ENCODE assay signal across 8 cellular contexts in the genomic region with DNA sequence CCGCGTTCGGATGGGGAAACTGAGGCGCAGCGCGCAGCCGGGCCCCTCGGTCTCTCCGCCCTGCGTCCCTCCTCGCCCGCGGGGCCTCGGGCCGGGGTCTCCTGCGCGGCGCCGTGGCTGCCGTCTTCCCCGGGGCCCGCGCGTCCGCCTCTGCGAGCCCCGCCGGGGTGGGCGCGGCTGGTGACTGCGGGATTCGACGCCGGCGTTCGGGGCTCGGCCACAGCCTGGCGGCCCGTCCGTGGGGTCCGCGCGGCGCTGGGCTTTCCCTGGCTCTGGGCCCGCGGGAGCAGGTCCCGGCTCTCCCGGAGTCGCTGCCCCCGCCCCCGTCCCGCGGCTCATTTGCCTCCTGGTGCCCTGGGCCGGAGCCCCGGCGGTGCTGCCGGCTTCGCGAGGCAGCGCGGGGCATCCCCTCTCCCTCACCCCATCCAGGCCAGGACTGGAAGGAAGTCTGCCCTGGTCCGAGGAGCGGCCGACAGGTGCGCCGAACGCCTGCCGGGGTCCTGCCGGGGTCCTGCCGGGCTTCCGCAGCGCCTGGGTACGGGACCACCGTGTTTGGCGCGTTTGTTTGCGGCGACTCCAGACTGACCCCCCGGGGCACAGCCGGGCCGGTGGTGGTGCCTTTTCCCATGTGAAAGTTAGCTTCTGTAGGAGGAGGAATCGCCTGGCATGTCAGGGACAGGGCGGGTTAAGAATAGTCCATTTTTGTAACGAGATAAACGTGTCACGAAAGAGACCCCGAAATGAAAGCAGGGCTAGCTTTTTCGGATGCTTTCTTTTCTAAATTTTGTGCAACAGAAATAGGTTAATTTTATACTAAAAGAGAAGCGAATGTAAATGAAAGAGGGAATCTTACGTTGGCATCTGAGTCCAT. TPM values are rescaled to one million over a fixed set of nuclear protein-coding genes. Genes with fewer than 3 reads are reported as not detected.
DNase-seq lines count a peak whose midpoint lies in the region; ATAC-seq, FAIRE-seq and TF ChIP-seq lines count a peak whose summit lies in the region.

No MANE protein-coding gene starts in this region.

- H2AFZ ChIP-seq in keratinocyte (ENCODE audit: control insufficient read depth, low read length) = peak overlapping the region; percentile 56

- peak overlapping the region; percentile 89 for H3K4me2 ChIP-seq in keratinocyte (ENCODE audit: control insufficient read depth, extremely low read depth, insufficient read depth, low read depth, low read length)

- dilution Hi-C loops in keratinocyte (cut with MboI; ENCODE audit: extremely low pct_ligation_motif_present, low sequenced_read_pairs) = no loop called here

- H3K9ac ChIP-seq in ES-I3 (ENCODE audit: low read depth, low read length) = peak overlapping the region; percentile 98
- H3K9ac ChIP-seq in keratinocyte (ENCODE audit: control insufficient read depth, extremely low read depth, insufficient read depth, low read length) = peak overlapping the region; percentile 76
- H3K9ac ChIP-seq in stomach smooth muscle (ENCODE audit: low read length in 2 of 2) = peak overlapping the region; percentile 71 to 86

- H3K27me3 ChIP-seq in ascending aorta (no peaks in the 10 kb centered on the region), keratinocyte (ENCODE audit: control insufficient read depth, extremely low read depth, insufficient read depth, low read length) (peaks cover 8% of the 10 kb centered on the region), stomach smooth muscle (ENCODE audit: control insufficient read depth in 1 of 2, insufficient read depth in 2 of 2, low read length in 2 of 2) (no peaks in the 10 kb centered on the region)

- H4K20me1 ChIP-seq in keratinocyte (ENCODE audit: control insufficient read depth, extremely low read depth, insufficient read depth, low read length) = no peaks in the 10 kb centered on the region

- H3K79me2 ChIP-seq in keratinocyte (ENCODE audit: control insufficient read depth, insufficient read depth, low read length) = peaks cover 10% of the 10 kb centered on the region

- no peak for FAIRE-seq in keratinocyte (lab: Jason Lieb, UNC)

- H3K9me3 ChIP-seq in ES-I3 (ENCODE audit: control insufficient read depth, insufficient read depth, low read length) = no peaks in the 10 kb centered on the region
- no peaks in the 10 kb centered on the region for H3K9me3 ChIP-seq in ascending aorta
- no peaks in the 10 kb centered on the region for H3K9me3 ChIP-seq in keratinocyte (ENCODE audit: control insufficient read depth, low read depth, low read length)
- no peaks in the 10 kb centered on the region for H3K9me3 ChIP-seq in stomach smooth muscle (ENCODE audit: control insufficient read depth in 2 of 2, low read length in 2 of 2)

- H3K4me3 ChIP-seq in ascending aorta (peak overlapping the region; percentile 90 to 99), keratinocyte (ENCODE audit: control insufficient read depth in 2 of 3, extremely low read depth in 1 of 3, insufficient read depth in 2 of 3, low read depth in 1 of 3, low read length in 3 of 3) (peak overlapping the region; percentile 74 to 84 (median 76)), stomach smooth muscle (ENCODE audit: low read length in 2 of 2) (peak overlapping the region; percentile 75 to 85)

- DNase-seq in ascending aorta (ENCODE audit: low spot score in 2 of 2) (no peak), keratinocyte (ENCODE audit: low read depth, low spot score) (no peak), SKM-1 (lab: John Stamatoyannopoulos, UW; ENCODE audit: unreplicated experiment) (no peak), NCI-H2171 treated with DMSO at 0.1 percent for 48 hours (lab: John Stamatoyannopoulos, UW) (no peak), LoVo (ENCODE audit: low spot score) (no peak)

- H3K36me3 ChIP-seq in ES-I3 (ENCODE audit: insufficient read depth, low read length) (no peaks in the 10 kb centered on the region), ascending aorta (peaks cover 20 to 25% of the 10 kb centered on the region in 2 donors), keratinocyte (ENCODE audit: control insufficient read depth in 2 of 2, extremely low read depth in 1 of 2, insufficient read depth in 2 of 2, low read length in 2 of 2) (peaks cover 9 to 10% of the 10 kb centered on the region in 2 experiments), stomach smooth muscle (ENCODE audit: control insufficient read depth in 2 of 2, insufficient read depth in 2 of 2, low read length in 2 of 2) (peaks cover 10 to 16% of the 10 kb centered on the region in 2 donors)

- peak overlapping the region in 1 of 2 donors; percentile 40 for H3K27ac ChIP-seq in ascending aorta
- H3K27ac ChIP-seq in keratinocyte (ENCODE audit: control insufficient read depth, insufficient read depth, low read length) = peak overlapping the region; percentile 52
- H3K27ac ChIP-seq in stomach smooth muscle (ENCODE audit: low read length) = no peak overlapping the region

- ATAC-seq in HG03135 (IDR thresholded peaks at IDR 0.05; ENCODE audit: unreplicated experiment) = peak; percentile 24

- H3K4me1 ChIP-seq in ES-I3 (ENCODE audit: insufficient read depth, low read length) (peaks cover 3% of the 10 kb centered on the region; the same call in 1 of the 2 replicates), ascending aorta (peaks cover 10 to 24% of the 10 kb centered on the region in 2 donors), keratinocyte (ENCODE audit: control insufficient read depth, extremely low read depth, insufficient read depth, low read length) (peaks cover 27% of the 10 kb centered on the region), stomach smooth muscle (ENCODE audit: control insufficient read depth, insufficient read depth, low read length) (peaks cover 39% of the 10 kb centered on the region)

- intact Hi-C loops in ascending aorta (cut with DNase I) = loop anchor here (5.0 kb wide), 1 partner anchor 575 kb away; a partner anchor contains a TSS

- no peaks in the 10 kb centered on the region for H3K9me1 ChIP-seq in keratinocyte (ENCODE audit: control insufficient read depth, extremely low read depth, insufficient read depth, low read length)

- TF ChIP-seq CTCF in ascending aorta (IDR thresholded peaks at IDR 0.05) (no peak), keratinocyte (optimal IDR thresholded peaks at IDR 0.05 in 1 of 3, IDR thresholded peaks at IDR 0.05 in 1 of 3, conservative IDR thresholded peaks at IDR 0.05 in 1 of 3; ENCODE audit: extremely low read depth in 1 of 3, insufficient read depth in 2 of 3, low read length in 3 of 3) (no peak)

RNA-seq across cellular contexts. Expression of a gene that starts 0.7 kb away (rescaled TPM):
- total RNA-seq in ascending aorta = 32.1 TPM
- 14.5 to 26.7 TPM (median 20.9 TPM) in 3 replicates for polyA plus RNA-seq in keratinocyte
- 18.9 TPM for polyA plus RNA-seq in keratinocyte (2011; ENCODE audit: low read depth)
- polyA plus RNA-seq in keratinocyte (2011; cell fraction: cytosol; rRNA removed) = 12.8 and 20.2 TPM in 2 replicates
- polyA plus RNA-seq in keratinocyte (2011; cell fraction: nucleus; rRNA removed) = 12.8 and 15.0 TPM in 2 replicates
- 5.6 and 22.8 TPM in 2 replicates for polyA plus RNA-seq in keratinocyte (2012; ENCODE audit: low replicate concordance)
- 7.6 to 13.2 TPM (median 10.2 TPM) in 3 replicates for polyA minus RNA-seq in keratinocyte
- polyA minus RNA-seq in keratinocyte (2011; cell fraction: cytosol; rRNA and poly(A)+ RNA removed) = 19.2 TPM
- polyA minus RNA-seq in keratinocyte (2011; cell fraction: nucleus; rRNA and poly(A)+ RNA removed) = 8.2 and 9.0 TPM in 2 replicates

RNA-seq across cellular contexts. Expression of a gene that starts 42.6 kb away (rescaled TPM):
- 14.4 TPM for total RNA-seq in ascending aorta
- polyA plus RNA-seq in keratinocyte = 48.9 to 74.4 TPM (median 56.7 TPM) in 3 replicates
- 102 TPM for polyA plus RNA-seq in keratinocyte (2011; ENCODE audit: low read depth)
- 30.3 and 63.1 TPM in 2 replicates for polyA plus RNA-seq in keratinocyte (2011; cell fraction: cytosol; rRNA removed)
- polyA plus RNA-seq in keratinocyte (2011; cell fraction: nucleus; rRNA removed) = 87.9 and 109 TPM in 2 replicates
- 66.3 and 124 TPM in 2 replicates for polyA plus RNA-seq in keratinocyte (2012; ENCODE audit: low replicate concordance)
- polyA minus RNA-seq in keratinocyte = 44.6 to 102 TPM (median 54.9 TPM) in 3 replicates
- polyA minus RNA-seq in keratinocyte (2011; cell fraction: cytosol; rRNA and poly(A)+ RNA removed) = 94.8 TPM
- polyA minus RNA-seq in keratinocyte (2011; cell fraction: nucleus; rRNA and poly(A)+ RNA removed) = 66.4 and 99.6 TPM in 2 replicates
